ENCODE assay signal across 1 cellular context in the genomic region with DNA sequence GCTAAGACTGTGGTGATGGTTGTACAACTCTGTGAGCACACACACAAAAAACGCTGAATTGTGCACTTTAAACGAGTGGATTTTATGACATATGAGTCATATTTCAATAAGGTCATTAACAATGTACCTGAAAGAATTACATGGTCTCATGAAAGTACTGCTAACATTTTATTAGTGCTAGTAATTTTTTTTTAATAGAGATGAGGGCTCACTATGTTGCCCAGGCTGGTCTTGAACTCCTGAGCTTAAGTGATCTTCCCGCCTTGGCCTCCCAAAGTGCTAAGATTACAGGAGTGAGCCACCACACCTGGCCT.
TF ChIP-seq lines count a peak whose summit lies in the region.

No MANE protein-coding gene starts in this region.

TF ChIP-seq in HEK293, 187 proteins besides CTCF, POLR2A, EP300 and RAD21 (continued from another document):
- TF ChIP-seq, protein P1, sequence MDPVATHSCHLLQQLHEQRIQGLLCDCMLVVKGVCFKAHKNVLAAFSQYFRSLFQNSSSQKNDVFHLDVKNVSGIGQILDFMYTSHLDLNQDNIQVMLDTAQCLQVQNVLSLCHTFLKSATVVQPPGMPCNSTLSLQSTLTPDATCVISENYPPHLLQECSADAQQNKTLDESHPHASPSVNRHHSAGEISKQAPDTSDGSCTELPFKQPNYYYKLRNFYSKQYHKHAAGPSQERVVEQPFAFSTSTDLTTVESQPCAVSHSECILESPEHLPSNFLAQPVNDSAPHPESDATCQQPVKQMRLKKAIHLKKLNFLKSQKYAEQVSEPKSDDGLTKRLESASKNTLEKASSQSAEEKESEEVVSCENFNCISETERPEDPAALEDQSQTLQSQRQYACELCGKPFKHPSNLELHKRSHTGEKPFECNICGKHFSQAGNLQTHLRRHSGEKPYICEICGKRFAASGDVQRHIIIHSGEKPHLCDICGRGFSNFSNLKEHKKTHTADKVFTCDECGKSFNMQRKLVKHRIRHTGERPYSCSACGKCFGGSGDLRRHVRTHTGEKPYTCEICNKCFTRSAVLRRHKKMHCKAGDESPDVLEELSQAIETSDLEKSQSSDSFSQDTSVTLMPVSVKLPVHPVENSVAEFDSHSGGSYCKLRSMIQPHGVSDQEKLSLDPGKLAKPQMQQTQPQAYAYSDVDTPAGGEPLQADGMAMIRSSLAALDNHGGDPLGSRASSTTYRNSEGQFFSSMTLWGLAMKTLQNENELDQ (tag by site-specific recombination; IDR thresholded peaks at IDR 0.05; ENCODE audit: low read depth) = no peak
- no peak for TF ChIP-seq ZNF175 (tag by site-specific recombination; IDR thresholded peaks at IDR 0.05)
- TF ChIP-seq ZSCAN23 (tag by site-specific recombination; IDR thresholded peaks at IDR 0.05) = no peak
